Comparison of ENCODE assay signal across 8 cellular contexts in the genomic region with DNA sequence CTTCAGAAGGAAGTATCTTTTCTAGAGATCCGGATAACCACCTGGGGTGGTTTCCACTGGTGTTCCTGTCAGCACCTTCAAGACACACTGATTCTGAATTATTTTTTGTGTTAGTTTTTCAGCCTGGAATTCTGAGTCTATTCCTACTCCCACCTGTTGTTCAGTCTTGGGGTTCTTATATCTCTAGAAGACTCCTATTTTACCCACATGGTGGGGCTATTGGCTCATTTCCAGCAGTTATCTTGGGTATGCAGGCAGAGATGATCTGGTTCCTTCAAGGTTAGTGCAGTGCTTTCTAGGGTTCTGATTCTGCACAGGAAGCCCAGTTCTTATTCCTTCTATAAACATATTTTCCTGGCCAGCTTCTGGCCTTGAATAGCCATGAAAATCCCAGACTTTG.
A peak's percentile ranks its signal among the peaks of the same experiment; 100 is the strongest.
DNase-seq lines count a peak whose midpoint lies in the region; ATAC-seq and TF ChIP-seq lines count a peak whose summit lies in the region.

No MANE protein-coding gene starts in this region.

- H3K79me1 ChIP-seq in mesendoderm (ENCODE audit: low read length) = no peaks in the 10 kb centered on the region

- H3K27me3 Mint-ChIP-seq in Calu3 (ENCODE audit: unreplicated experiment) = no peaks in the 10 kb centered on the region
- no peaks in the 10 kb centered on the region for H3K27me3 Mint-ChIP-seq in activated naive CD8-positive, alpha-beta T cell treated with anti-CD3 and anti-CD28 coated beads for 36 hours

- CTCF ChIA-PET in Calu3 (lab: Charles Lee) = no interaction called here

- peaks cover 1% of the 10 kb centered on the region for H3K4me1 Mint-ChIP-seq in Calu3 (ENCODE audit: low read depth, unreplicated experiment)
- H3K4me1 Mint-ChIP-seq in activated naive CD8-positive, alpha-beta T cell treated with anti-CD3 and anti-CD28 coated beads for 36 hours = peaks cover 21% of the 10 kb centered on the region

- H3K27ac ChIP-seq in mesendoderm (ENCODE audit: low read depth, low read length) = no peak overlapping the region

- H3K79me2 ChIP-seq in mesendoderm (ENCODE audit: control insufficient read depth, insufficient read depth, low read length) = no peaks in the 10 kb centered on the region

- H3K23ac ChIP-seq in mesendoderm (ENCODE audit: low read length) = no peak overlapping the region

- BruUV-seq in Calu3 (replicated peaks; lab: Mats Ljungman, UMichigan) = no TSS peak

- H3K27me3 ChIP-seq in mesendoderm (ENCODE audit: insufficient read depth, low read length, poor library complexity) = no peaks in the 10 kb centered on the region

- H3K4me2 ChIP-seq in mesendoderm (ENCODE audit: low read length) = no peak overlapping the region

- H3K4me3 Mint-ChIP-seq in Calu3 (ENCODE audit: low read depth, unreplicated experiment) = no peak overlapping the region
- H3K4me3 Mint-ChIP-seq in activated naive CD8-positive, alpha-beta T cell treated with anti-CD3 and anti-CD28 coated beads for 36 hours = no peak overlapping the region

- no peaks in the 10 kb centered on the region for H3K9me3 Mint-ChIP-seq in Calu3 (ENCODE audit: low read depth, unreplicated experiment)
- peaks cover 4% of the 10 kb centered on the region for H3K9me3 Mint-ChIP-seq in activated naive CD8-positive, alpha-beta T cell treated with anti-CD3 and anti-CD28 coated beads for 36 hours

- no peak overlapping the region for H2BK120ac ChIP-seq in mesendoderm (ENCODE audit: low read depth, low read length)

- peak overlapping the region; percentile 42 for H3K27ac Mint-ChIP-seq in Calu3 (ENCODE audit: unreplicated experiment)
- H3K27ac Mint-ChIP-seq in activated naive CD8-positive, alpha-beta T cell treated with anti-CD3 and anti-CD28 coated beads for 36 hours = peak overlapping the region; percentile 30

- no peaks in the 10 kb centered on the region for H3K36me3 ChIP-seq in mesendoderm (ENCODE audit: control insufficient read depth, insufficient read depth, low read length)

- no peak overlapping the region for H3K56ac ChIP-seq in mesendoderm (ENCODE audit: low read length)

- no peaks in the 10 kb centered on the region for H3K36me3 Mint-ChIP-seq in Calu3 (ENCODE audit: insufficient read depth, unreplicated experiment)
- peaks cover 2% of the 10 kb centered on the region for H3K36me3 Mint-ChIP-seq in activated naive CD8-positive, alpha-beta T cell treated with anti-CD3 and anti-CD28 coated beads for 36 hours

- no peak for TF ChIP-seq CTCF in Calu3 (IDR thresholded peaks at IDR 0.05; ENCODE audit: unreplicated experiment)

- H3K4ac ChIP-seq in mesendoderm (ENCODE audit: low read depth, low read length) = no peak overlapping the region

- DNase-seq in Calu3 (peak; percentile 45), NCI-H748 treated with DMSO at 0.1 percent for 48 hours (lab: John Stamatoyannopoulos, UW) (peak; percentile 37), mesendoderm (peak; percentile 82), left ventricle myocardium superior (no peak)
- peak; percentile 20 for DNase-seq in activated naive CD8-positive, alpha-beta T cell treated with anti-CD3 and anti-CD28 coated beads for 36 hours

- no peak overlapping the region for H4K8ac ChIP-seq in mesendoderm (ENCODE audit: low read depth, low read length)

- no peak overlapping the region for H2BK15ac ChIP-seq in mesendoderm (replicated peaks; ENCODE audit: low read depth)

- ATAC-seq in GM21717 (IDR thresholded peaks at IDR 0.05; ENCODE audit: unreplicated experiment) = peak; percentile 68
- no peak for ATAC-seq in HG02798 (IDR thresholded peaks at IDR 0.05; ENCODE audit: poor library complexity, unreplicated experiment)
- ATAC-seq in GM19351 (IDR thresholded peaks at IDR 0.05; ENCODE audit: unreplicated experiment) = no peak
- ATAC-seq in left ventricle myocardium superior = no peak

- no peak overlapping the region for H4K5ac ChIP-seq in mesendoderm (ENCODE audit: low read length)

- H3K9ac ChIP-seq in mesendoderm (ENCODE audit: low read length) = no peak overlapping the region

- H3K18ac ChIP-seq in mesendoderm (ENCODE audit: low read length) = no peak overlapping the region

- WGBS in mesendoderm (ENCODE audit: extremely low coverage, insufficient coverage, low lambda C conversion rate) = no CpG with 5 or more reads among the region's 1 CpG

- H3K4me3 ChIP-seq in mesendoderm (ENCODE audit: low read length) = no peak overlapping the region

- no peak overlapping the region for H2BK5ac ChIP-seq in mesendoderm (ENCODE audit: low read length)

- no peaks in the 10 kb centered on the region for H3K4me1 ChIP-seq in mesendoderm (ENCODE audit: control insufficient read depth, low read depth, low read length)

- intact Hi-C loops in Calu3 (cut with micrococcal nuclease; ENCODE audit: unreplicated experiment) (loop anchor here (1.0 kb wide), 2 partner anchors 83 to 550 kb away; no protein-coding TSS in a partner anchor), left ventricle myocardium superior (cut with micrococcal nuclease) (no loop called here)

- H2AK5ac ChIP-seq in mesendoderm (ENCODE audit: low read length) = no peak overlapping the region
